Comparison of ENCODE assay signal across 27 cellular contexts in the genomic region with DNA sequence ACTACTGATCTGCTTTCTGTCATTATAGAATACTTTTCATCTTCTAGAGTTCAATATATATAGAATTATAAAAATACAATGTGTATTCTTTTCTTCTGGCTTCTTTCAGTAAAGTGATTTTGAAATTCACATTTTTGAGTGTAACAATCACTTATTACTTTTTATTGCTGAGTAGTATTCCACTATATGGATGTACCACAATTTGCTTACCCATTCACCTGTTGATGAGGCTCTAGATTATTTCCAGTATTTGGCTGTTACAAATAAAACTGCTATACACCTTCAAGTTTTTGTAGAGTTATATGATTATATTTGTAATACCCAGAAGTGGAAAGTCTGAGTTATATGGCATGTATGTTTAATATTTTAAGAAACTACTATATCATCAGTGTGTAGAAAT.
DNase-seq lines count a peak whose midpoint lies in the region; ATAC-seq and TF ChIP-seq lines count a peak whose summit lies in the region.
"Had no signal": no experiment of that assay in that cellular context is flagged by ENCODE, and none has a peak within 500 bp of the region (broad histone marks: within the 10 kb centered on the region; RNA-seq: fewer than 3 reads in every experiment).

No MANE protein-coding gene starts in this region.

- no peak overlapping the region for H3K9ac ChIP-seq in SK-N-SH
- H3K9ac ChIP-seq: BLaER1; BLaER1 treated with 17β-estradiol and CSF1 and Interleukin-3, amounts not matched to agents 10 nM and 100 nM had no signal

- no peak for TF ChIP-seq CTCF in SK-N-SH (IDR thresholded peaks at IDR 0.05)

- no peaks in the 10 kb centered on the region for H3F3A ChIP-seq in SK-N-SH (replicated peaks; ENCODE audit: insufficient read depth)

- no peak for DNase-seq in SK-N-SH
- DNase-seq: 8988T; ACHN; AML-193; BE2C; C1 segment of cervical spinal cord; Caco-2; Calu3; CD4-positive, alpha-beta memory T cell; CD4-positive, alpha-beta T cell; CD4-positive, CD25-positive, alpha-beta regulatory T cell; CD8-positive, alpha-beta memory T cell; CD8-positive, alpha-beta T cell; COR-L47; DMS 273 treated with DMSO at 0.1 percent for 48 hours; DMS153; DMS53; DMS79; DMS79 treated with DMSO at 0.1 percent for 48 hours; DND-41; EL had no signal

- no peaks in the 10 kb centered on the region for H4K20me1 ChIP-seq in SK-N-SH (ENCODE audit: insufficient read depth)
- H4K20me1 ChIP-seq: BLaER1; BLaER1 treated with 17β-estradiol and CSF1 and Interleukin-3, amounts not matched to agents 10 nM and 100 nM had no signal

- no peak overlapping the region for H3K4me3 ChIP-seq in SK-N-SH (ENCODE audit: low read depth in 2 of 2, low read length in 1 of 2)
- H3K4me3 ChIP-seq: A549; BLaER1; BLaER1 treated with 17β-estradiol and CSF1 and Interleukin-3, amounts not matched to agents 10 nM and 100 nM had no signal

- no peak overlapping the region for H2AFZ ChIP-seq in SK-N-SH (ENCODE audit: low read depth)

- H3K9me3 ChIP-seq in SK-N-SH: no peaks in the 10 kb centered on the region
- H3K9me3 ChIP-seq: A549, BE2C, BLaER1, Caco-2 had no signal

- no peaks in the 10 kb centered on the region for H3K79me2 ChIP-seq in SK-N-SH (ENCODE audit: insufficient read depth)

- H3K36me3 ChIP-seq in SK-N-SH (replicated peaks in 1 of 2; ENCODE audit: control insufficient read depth in 1 of 2, insufficient read depth in 2 of 2, low read length in 1 of 2): no peaks in the 10 kb centered on the region
- H3K36me3 ChIP-seq: BE2C; BLaER1; BLaER1 treated with 17β-estradiol and CSF1 and Interleukin-3, amounts not matched to agents 10 nM and 100 nM had no signal

- TF ChIP-seq EP300 in SK-N-SH (IDR thresholded peaks at IDR 0.05; ENCODE audit: borderline replicate concordance in 1 of 2, low read depth in 1 of 2, low read length in 1 of 2): no peak

- H3K4me2 ChIP-seq in SK-N-SH: no peak overlapping the region
- H3K4me2 ChIP-seq: A549; BLaER1; BLaER1 treated with 17β-estradiol and CSF1 and Interleukin-3, amounts not matched to agents 10 nM and 100 nM had no signal

- no peaks in the 10 kb centered on the region for H3K27me3 ChIP-seq in SK-N-SH (ENCODE audit: insufficient read depth)
- H3K27me3 ChIP-seq: BE2C; BLaER1; BLaER1 treated with 17β-estradiol and CSF1 and Interleukin-3, amounts not matched to agents 10 nM and 100 nM had no signal

- CTCF ChIA-PET in SK-N-SH (lab: Yijun Ruan, JAX): no interaction called here

- no peak for ATAC-seq in SK-N-SH treated with all-trans-retinoic acid at 6 μM for 48 hours
- ATAC-seq: A549; CD8-positive, alpha-beta T cell had no signal

- no peak for TF ChIP-seq RAD21 in SK-N-SH (IDR thresholded peaks at IDR 0.05; ENCODE audit: low read length)

- peaks cover 0 to 8% of the 10 kb centered on the region in 2 experiments; a peak in 2 of 4 replicates for H3K4me1 ChIP-seq in SK-N-SH (ENCODE audit: control insufficient read depth in 1 of 2, insufficient read depth in 2 of 2, low read depth in 1 of 2, low read length in 1 of 2)
- H3K4me1 ChIP-seq: A549; BLaER1; BLaER1 treated with 17β-estradiol and CSF1 and Interleukin-3, amounts not matched to agents 10 nM and 100 nM; Caco-2 had no signal

- H3K27ac ChIP-seq in SK-N-SH (ENCODE audit: low read depth in 2 of 2, low read length in 1 of 2): no peak overlapping the region
- H3K27ac ChIP-seq: 22Rv1; A549; BLaER1; BLaER1 treated with 17β-estradiol and CSF1 and Interleukin-3, amounts not matched to agents 10 nM and 100 nM; C4-2B had no signal

- POLR2A ChIA-PET in SK-N-SH (lab: Yijun Ruan, JAX): no interaction called here

- no peaks in the 10 kb centered on the region for H3K9me2 ChIP-seq in SK-N-SH

TF ChIP-seq in SK-N-SH treated with all-trans-retinoic acid at 6 μM for 48 hours, 23 proteins besides CTCF, POLR2A, EP300 and RAD21:
- no peak for TF ChIP-seq BACH2 (CRISPR knock-in tag; IDR thresholded peaks at IDR 0.05; ENCODE audit: borderline replicate concordance)
- TF ChIP-seq ZNF70 (CRISPR knock-in tag; IDR thresholded peaks at IDR 0.05): no peak
- peak; percentile 97 for TF ChIP-seq ZNF8 (CRISPR knock-in tag; IDR thresholded peaks at IDR 0.05)
- no peak for TF ChIP-seq ARNTL (CRISPR knock-in tag; IDR thresholded peaks at IDR 0.05; ENCODE audit: borderline replicate concordance, low read depth)
- no peak for TF ChIP-seq ZFP3 (CRISPR knock-in tag; IDR thresholded peaks at IDR 0.05)

TF ChIP-seq in SK-N-SH, 30 proteins besides CTCF, POLR2A, EP300 and RAD21:
- no peak for TF ChIP-seq MXI1 (IDR thresholded peaks at IDR 0.05; ENCODE audit: low read depth, low read length)
- TF ChIP-seq NRF1 (IDR thresholded peaks at IDR 0.05; ENCODE audit: low read depth, low read length): no peak
